Comparison of ENCODE assay signal across 1 cellular context in genomic region chr1:243286409-243287127, GRCh38.
TF ChIP-seq lines count a peak whose summit lies in the region.

No MANE protein-coding gene starts in this region.

TF ChIP-seq in GM12878, 131 proteins besides CTCF, POLR2A, EP300 and RAD21:
- TF ChIP-seq REST (IDR thresholded peaks at IDR 0.05; ENCODE audit: low read depth, low read length) = no peak
TF ChIP-seq in GM12878: peak in this region for 0.
